18 cellular contexts compared by ENCODE assay signal in genomic region chr2:150570712-150571111, GRCh38.
A peak's percentile ranks its signal among the peaks of the same experiment; 100 is the strongest.
DNase-seq lines count a peak whose midpoint lies in the region; ATAC-seq and TF ChIP-seq lines count a peak whose summit lies in the region.
"Had no signal": no experiment of that assay in that cellular context is flagged by ENCODE, and none has a peak within 500 bp of the region (broad histone marks: within the 10 kb centered on the region; RNA-seq: fewer than 3 reads in every experiment).

No MANE protein-coding gene starts in this region.

- no peak overlapping the region for H2BK120ac ChIP-seq in neuronal stem cell (ENCODE audit: low read depth, low read length)

- ATAC-seq in RWPE2 (ENCODE audit: low read depth) (peak; percentile 90), T-cell (replicated peaks in 1 of 4) (no peak), GM18861 (IDR thresholded peaks at IDR 0.05; ENCODE audit: unreplicated experiment) (no peak), GM19023 (IDR thresholded peaks at IDR 0.05; ENCODE audit: unreplicated experiment) (no peak)
- ATAC-seq: CD8-positive, alpha-beta T cell; esophagus mucosa; stimulated activated naive B cell treated with anti-CD40 and anti-IgM and Interleukin-4, amounts not matched to agents 10 μg/mL and 1 μg/mL and 100 μg/mL, for 72 hours had no signal

- H3K27me3 ChIP-seq in RWPE2 (ENCODE audit: insufficient read depth, poor library complexity, severe bottlenecking) (no peaks in the 10 kb centered on the region), neuronal stem cell (ENCODE audit: control insufficient read depth in 3 of 3, insufficient read depth in 3 of 3, low read depth in 1 of 3, low read length in 3 of 3) (no peaks in the 10 kb centered on the region)

- H3K4me2 ChIP-seq in neuronal stem cell (ENCODE audit: insufficient read depth, low read length, poor library complexity, severe bottlenecking), result no peak overlapping the region

- TF ChIP-seq CTCF in RWPE2 (IDR thresholded peaks at IDR 0.05; ENCODE audit: poor library complexity, severe bottlenecking), result no peak
- TF ChIP-seq CTCF in epithelial cell of proximal tubule (conservative IDR thresholded peaks at IDR 0.05; ENCODE audit: low read depth, low read length), result no peak

- H2BK12ac ChIP-seq in neuronal stem cell (ENCODE audit: low read length), result no peak overlapping the region

- no peaks in the 10 kb centered on the region for H3K36me3 Mint-ChIP-seq in T-cell
- H3K36me3 Mint-ChIP-seq: CD8-positive, alpha-beta T cell; stimulated activated naive B cell treated with anti-CD40 and anti-IgM and Interleukin-4, amounts not matched to agents 10 μg/mL and 1 μg/mL and 100 μg/mL, for 72 hours had no signal

- H3K4me3 ChIP-seq in RWPE2 (ENCODE audit: severe bottlenecking) (no peak overlapping the region), epithelial cell of proximal tubule (ENCODE audit: low read depth, low read length) (no peak overlapping the region), neuronal stem cell (ENCODE audit: low read length in 2 of 2) (no peak overlapping the region)

- peaks cover 0 to 4% (median 2%) of the 10 kb centered on the region in 3 donors for H3K9me3 Mint-ChIP-seq in T-cell
- H3K9me3 Mint-ChIP-seq: CD8-positive, alpha-beta T cell; neural crest cell; stimulated activated naive B cell treated with anti-CD40 and anti-IgM and Interleukin-4, amounts not matched to agents 10 μg/mL and 1 μg/mL and 100 μg/mL, for 72 hours had no signal

- H2AK5ac ChIP-seq in neuronal stem cell (ENCODE audit: low read depth, low read length), result no peak overlapping the region

- no peak overlapping the region for H4K8ac ChIP-seq in neuronal stem cell (ENCODE audit: low read depth, low read length)

- no peak overlapping the region for H3K27ac Mint-ChIP-seq in T-cell
- H3K27ac Mint-ChIP-seq: activated B cell treated with CpG ODN at 0.5 μM for 24 hours; CD8-positive, alpha-beta T cell; stimulated activated naive B cell treated with anti-CD40 and anti-IgM and Interleukin-4, amounts not matched to agents 10 μg/mL and 1 μg/mL and 100 μg/mL, for 72 hours had no signal

- H3K4me3 Mint-ChIP-seq in T-cell, result no peak overlapping the region
- H3K4me3 Mint-ChIP-seq: activated B cell treated with CpG ODN at 0.5 μM for 24 hours; CD8-positive, alpha-beta T cell; neural crest cell; stimulated activated naive B cell treated with anti-CD40 and anti-IgM and Interleukin-4, amounts not matched to agents 10 μg/mL and 1 μg/mL and 100 μg/mL, for 72 hours had no signal

- H3K36me3 ChIP-seq in RWPE2 (ENCODE audit: low read depth) (no peaks in the 10 kb centered on the region), neuronal stem cell (replicated peaks in 1 of 2; ENCODE audit: control insufficient read depth in 2 of 2, insufficient read depth in 2 of 2, low read length in 2 of 2) (no peaks in the 10 kb centered on the region)

- no peak overlapping the region for H3K18ac ChIP-seq in neuronal stem cell (ENCODE audit: low read length)

- H2AFZ ChIP-seq in neuronal stem cell (ENCODE audit: low read length), result no peak overlapping the region

- DNase-seq in EH (ENCODE audit: low read depth) (peak; percentile 96), RWPE2 (ENCODE audit: low spot score) (no peak), epithelial cell of proximal tubule (ENCODE audit: low read depth) (peak; percentile 95), pulmonary artery endothelial cell (ENCODE audit: low read depth, low spot score) (peak; percentile 32), T-cell (no peak), neuronal stem cell (ENCODE audit: low spot score) (no peak)
- DNase-seq: activated B cell treated with CpG ODN at 0.5 μM for 24 hours; activated T-cell treated with anti-CD3 and anti-CD28 coated beads, Interleukin-2, amount 50 U/mL, for 48 hours; CD8-positive, alpha-beta T cell; NCI-H1436 treated with DMSO at 0.1 percent for 48 hours; NCI-H524 treated with DMSO at 0.1 percent for 48 hours; SHP77; stimulated activated CD4-positive, alpha-beta T cell treated with anti-CD3 and anti-CD28 coated beads, Interleukin-1b, Interleukin-23, amount 100 ng/mL, for 48 hours; stimulated activated naive B cell treated with anti-CD40 and anti-IgM and Interleukin-4, amounts not matched to agents 10 μg/mL and 1 μg/mL and 100 μg/mL, for 72 hours had no signal

- no peaks in the 10 kb centered on the region for H3K9me3 ChIP-seq in RWPE2 (ENCODE audit: severe bottlenecking)
- H3K9me3 ChIP-seq in neuronal stem cell (replicated peaks in 1 of 2; ENCODE audit: control insufficient read depth in 2 of 2, insufficient read depth in 1 of 2, low read depth in 1 of 2, low read length in 2 of 2), result no peaks in the 10 kb centered on the region

- H3K27ac ChIP-seq in RWPE2 (ENCODE audit: poor library complexity, severe bottlenecking) (peak overlapping the region; percentile 86), neuronal stem cell (replicated peaks; ENCODE audit: low read length) (no peak overlapping the region)

- no peaks in the 10 kb centered on the region for H3K79me1 ChIP-seq in neuronal stem cell (ENCODE audit: low read depth, low read length)

- CTCF ChIA-PET in T-cell (lab: Charles Lee), result no interaction called here

- no peak overlapping the region for H3K4ac ChIP-seq in neuronal stem cell (ENCODE audit: low read length)

- H4K91ac ChIP-seq in neuronal stem cell (ENCODE audit: low read depth, low read length, poor library complexity), result no peak overlapping the region

- no peak overlapping the region for H3K14ac ChIP-seq in neuronal stem cell (ENCODE audit: low read length)

- peaks cover 0 to 4% of the 10 kb centered on the region in 2 donors for H3K27me3 Mint-ChIP-seq in T-cell
- H3K27me3 Mint-ChIP-seq: activated B cell treated with CpG ODN at 0.5 μM for 24 hours; stimulated activated naive B cell treated with anti-CD40 and anti-IgM and Interleukin-4, amounts not matched to agents 10 μg/mL and 1 μg/mL and 100 μg/mL, for 72 hours had no signal

- H3K4me1 ChIP-seq in RWPE2 (ENCODE audit: insufficient read depth, poor library complexity, severe bottlenecking) (peaks cover 42% of the 10 kb centered on the region), neuronal stem cell (ENCODE audit: control insufficient read depth in 2 of 2, insufficient read depth in 1 of 2, low read depth in 1 of 2, low read length in 2 of 2) (no peaks in the 10 kb centered on the region)

- WGBS in neuronal stem cell (ENCODE audit: extremely low coverage in 2 of 2, insufficient read length in 2 of 2, insufficient replicate concordance in 1 of 2), 2 donors, result no CpG with 5 or more reads among the region's 1 CpG

- no peak overlapping the region for H2BK5ac ChIP-seq in neuronal stem cell (ENCODE audit: low read length)

- no peaks in the 10 kb centered on the region for H3K4me1 Mint-ChIP-seq in T-cell
- H3K4me1 Mint-ChIP-seq: activated B cell treated with CpG ODN at 0.5 μM for 24 hours; stimulated activated naive B cell treated with anti-CD40 and anti-IgM and Interleukin-4, amounts not matched to agents 10 μg/mL and 1 μg/mL and 100 μg/mL, for 72 hours had no signal

- H2BK15ac ChIP-seq in neuronal stem cell (ENCODE audit: low read length), result no peak overlapping the region

- POLR2A ChIA-PET in T-cell (lab: Charles Lee), result no interaction called here

- H3K9ac ChIP-seq in neuronal stem cell (ENCODE audit: low read depth, low read length, poor library complexity), result no peak overlapping the region

- no peak overlapping the region for H3K23ac ChIP-seq in neuronal stem cell (ENCODE audit: low read depth, low read length, poor library complexity)

Comparison
In these comparisons a context has a peak if more than half of its experiments do, and no peak if none do; other contexts are left out.
1. DNase-seq: peak in EH (single experiment), epithelial cell of proximal tubule (single experiment) and pulmonary artery endothelial cell (single experiment); none in RWPE2 (single experiment), T-cell (0 of 34) and neuronal stem cell (single experiment).